11 cellular contexts compared by ENCODE assay signal in genomic region chr3:23113455-23114171, GRCh38.
DNase-seq lines count a peak whose midpoint lies in the region; ATAC-seq lines count a peak whose summit lies in the region.
"Had no signal": no experiment of that assay in that cellular context is flagged by ENCODE, and none has a peak within 500 bp of the region (broad histone marks: within the 10 kb centered on the region; RNA-seq: fewer than 3 reads in every experiment).

No MANE protein-coding gene starts in this region.

- ATAC-seq in GM18870 (IDR thresholded peaks at IDR 0.05; ENCODE audit: unreplicated experiment) = no peak

- DNase-seq in AG08395 (ENCODE audit: low spot score) = peak; percentile 9
- peak; percentile 59 for DNase-seq in HT1080 (ENCODE audit: low read depth)
- peak; percentile 31 for DNase-seq in amniotic epithelial cell (ENCODE audit: low read depth)
- DNase-seq in kidney tubule cell (ENCODE audit: low spot score) = peak; percentile 35
- no peak for DNase-seq in dermis blood vessel endothelial cell
- no peak for DNase-seq in T-helper 9 cell
- DNase-seq in NCI-H187 treated with DMSO at 0.1 percent for 48 hours (lab: John Stamatoyannopoulos, UW) = no peak
- DNase-seq: NCI-H2227 treated with DMSO at 0.1 percent for 48 hours, small intestine, testis had no signal

Comparison
In these comparisons a context has a peak if more than half of its experiments do, and no peak if none do; other contexts are left out.
1. DNase-seq: peak in AG08395 (single experiment), HT1080 (single experiment), amniotic epithelial cell (single experiment) and kidney tubule cell (single experiment); none in dermis blood vessel endothelial cell (single experiment), T-helper 9 cell (single experiment) and NCI-H187 treated with DMSO at 0.1 percent for 48 hours (single experiment).